ENCODE assay signal across 8 cellular contexts in the genomic region with DNA sequence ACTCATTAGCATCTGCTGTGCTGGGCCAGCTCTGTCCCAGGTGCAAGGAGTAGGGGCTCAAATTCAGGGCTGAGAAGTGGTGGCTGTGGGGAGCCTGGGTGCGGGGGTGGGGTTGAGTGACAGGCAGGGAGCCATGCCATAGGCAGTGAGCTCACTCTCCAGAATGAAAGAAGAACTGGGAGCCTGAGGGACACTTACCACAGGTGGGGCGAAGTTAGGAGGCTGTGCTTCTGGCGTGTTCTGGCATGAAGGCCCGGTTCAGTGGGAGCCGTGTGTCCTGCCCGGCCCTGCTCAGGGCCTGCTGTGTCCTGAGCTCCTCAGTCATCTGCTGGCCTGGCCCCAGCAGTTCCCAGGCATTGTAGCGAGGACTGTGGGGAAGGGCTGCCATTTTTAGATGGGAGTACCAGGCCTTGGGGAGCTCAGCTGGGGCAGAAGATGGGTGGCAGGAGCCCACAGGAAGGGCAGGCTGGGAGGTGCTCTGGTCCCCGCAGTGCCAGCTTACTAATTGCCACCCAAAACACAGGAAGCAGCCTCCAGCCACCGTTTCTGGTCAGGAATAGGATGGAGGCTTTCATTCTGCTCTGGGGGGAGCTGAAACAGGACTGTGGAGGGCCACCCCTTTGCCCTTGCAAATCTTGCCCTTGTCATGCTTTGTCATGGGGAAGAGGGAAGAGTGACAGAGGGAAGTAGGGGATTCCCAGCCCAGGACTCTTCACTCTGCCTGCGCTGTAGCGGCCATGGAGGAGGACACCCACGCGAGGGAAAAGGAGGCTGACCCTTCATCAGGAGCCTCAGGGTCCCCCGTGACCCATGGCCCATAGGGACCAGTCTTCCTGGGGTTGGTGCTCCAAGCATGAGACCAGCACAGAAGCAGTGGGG.
DNase-seq lines count a peak whose midpoint lies in the region; ATAC-seq and TF ChIP-seq lines count a peak whose summit lies in the region.

No MANE protein-coding gene starts in this region.

- H3K27ac ChIP-seq in CD4-positive, CD25-positive, alpha-beta regulatory T cell (ENCODE audit: insufficient read depth, low read length, poor library complexity, severe bottlenecking) = peak overlapping the region; percentile 85
- peak overlapping the region; percentile 87 for H3K27ac ChIP-seq in caudate nucleus (ENCODE audit: low read depth, low read length)
- no peak overlapping the region for H3K27ac ChIP-seq in neural progenitor cell

- peak overlapping the region; percentile 78 for H3K4me3 ChIP-seq in CD4-positive, CD25-positive, alpha-beta regulatory T cell (ENCODE audit: low read depth, low read length)
- H3K4me3 ChIP-seq in neural progenitor cell = no peak overlapping the region

- H3K36me3 ChIP-seq in CD4-positive, CD25-positive, alpha-beta regulatory T cell (ENCODE audit: control insufficient read depth, insufficient read depth, low read length) = peaks cover 53% of the 10 kb centered on the region
- no peaks in the 10 kb centered on the region for H3K36me3 ChIP-seq in neural progenitor cell

- H3K27me3 ChIP-seq in CD4-positive, CD25-positive, alpha-beta regulatory T cell (ENCODE audit: control insufficient read depth, insufficient read depth, low read length) = no peaks in the 10 kb centered on the region
- no peaks in the 10 kb centered on the region for H3K27me3 ChIP-seq in neural progenitor cell

- DNase-seq in CD4-positive, CD25-positive, alpha-beta regulatory T cell = peak in 2 of 3 donors; percentile 6 to 50
- peak; percentile 68 for DNase-seq in NAMALWA (ENCODE audit: low spot score)
- DNase-seq in caudate nucleus (lab: John Stamatoyannopoulos, UW) = no peak
- DNase-seq in neural progenitor cell (ENCODE audit: low spot score) = no peak
- DNase-seq in mucosa of gallbladder (ENCODE audit: low spot score) = no peak
- no peak for DNase-seq in HFFc6
- no peak for DNase-seq in GM03348 (ENCODE audit: low spot score)

- peaks cover 53% of the 10 kb centered on the region for H3K36me3 Mint-ChIP-seq in CD4-positive, CD25-positive, alpha-beta regulatory T cell
- H3K36me3 Mint-ChIP-seq in neural progenitor cell (no peaks in the 10 kb centered on the region), HFFc6 (ENCODE audit: low read depth) (no peaks in the 10 kb centered on the region)

- H3K4me1 Mint-ChIP-seq in CD4-positive, CD25-positive, alpha-beta regulatory T cell = peaks cover 31 to 77% (median 59%) of the 10 kb centered on the region in 4 donors
- H3K4me1 Mint-ChIP-seq in neural progenitor cell (peaks cover 25% of the 10 kb centered on the region), HFFc6 (ENCODE audit: low read depth) (peaks cover 12% of the 10 kb centered on the region)

- no peaks in the 10 kb centered on the region for H4K20me1 ChIP-seq in neural progenitor cell (ENCODE audit: low read depth)

- H3K4me2 ChIP-seq in neural progenitor cell = no peak overlapping the region

- peak in 1 of 2 donors; percentile 3 for ATAC-seq in CD4-positive, CD25-positive, alpha-beta regulatory T cell (ENCODE audit: low read depth in 2 of 2)
- ATAC-seq in GM21529 (IDR thresholded peaks at IDR 0.05; ENCODE audit: unreplicated experiment) = peak; percentile 29

- no peaks in the 10 kb centered on the region for H3K79me2 ChIP-seq in neural progenitor cell (ENCODE audit: low read depth)

- no peaks in the 10 kb centered on the region for H3K9me3 Mint-ChIP-seq in CD4-positive, CD25-positive, alpha-beta regulatory T cell
- H3K9me3 Mint-ChIP-seq in neural progenitor cell (no peaks in the 10 kb centered on the region), HFFc6 (peaks cover 9% of the 10 kb centered on the region)

- H3K9me3 ChIP-seq in CD4-positive, CD25-positive, alpha-beta regulatory T cell (ENCODE audit: control insufficient read depth in 2 of 2, low read length in 2 of 2) = no peaks in the 10 kb centered on the region
- no peaks in the 10 kb centered on the region for H3K9me3 ChIP-seq in neural progenitor cell (ENCODE audit: low read depth)

- no peak overlapping the region for H2AFZ ChIP-seq in neural progenitor cell (replicated peaks)

- peak overlapping the region; percentile 83 to 88 (median 86) for H3K4me3 Mint-ChIP-seq in CD4-positive, CD25-positive, alpha-beta regulatory T cell
- H3K4me3 Mint-ChIP-seq in neural progenitor cell (peak overlapping the region; percentile 19), HFFc6 (no peak overlapping the region; the same call in 1 of the 2 replicates)

- H3F3A ChIP-seq in neural progenitor cell (ENCODE audit: low read depth) = peaks cover 8% of the 10 kb centered on the region

- H3K27me3 Mint-ChIP-seq in CD4-positive, CD25-positive, alpha-beta regulatory T cell = no peaks in the 10 kb centered on the region
- H3K27me3 Mint-ChIP-seq in neural progenitor cell (ENCODE audit: insufficient read depth, low read depth) (peaks cover 13% of the 10 kb centered on the region), HFFc6 (ENCODE audit: insufficient read depth) (no peaks in the 10 kb centered on the region; the same call in none of the 2 replicates)

- peaks cover 42% of the 10 kb centered on the region for H3K4me1 ChIP-seq in CD4-positive, CD25-positive, alpha-beta regulatory T cell (ENCODE audit: control insufficient read depth, insufficient read depth, low read length, poor library complexity, severe bottlenecking)
- peaks cover 18% of the 10 kb centered on the region for H3K4me1 ChIP-seq in neural progenitor cell

- TF ChIP-seq CTCF in neural progenitor cell (IDR thresholded peaks at IDR 0.05) (no peak), HFFc6 (IDR thresholded peaks at IDR 0.05) (no peak)

- no peak overlapping the region for H3K9ac ChIP-seq in neural progenitor cell

- H3K27ac Mint-ChIP-seq in CD4-positive, CD25-positive, alpha-beta regulatory T cell = peak overlapping the region; percentile 92 to 99 (median 94)
- H3K27ac Mint-ChIP-seq in neural progenitor cell (peak overlapping the region; percentile 28), HFFc6 (no peak overlapping the region)

Comparison
In these comparisons a context has a peak if more than half of its experiments do, and no peak if none do; other contexts are left out.
1. DNase-seq: peak in CD4-positive, CD25-positive, alpha-beta regulatory T cell (2 of 3) and NAMALWA (single experiment); none in caudate nucleus (0 of 61), neural progenitor cell (single experiment), mucosa of gallbladder (single experiment), HFFc6 (single experiment) and GM03348 (single experiment).